1 cellular context compared by ENCODE assay signal in genomic region chr16:22374311-22375116, GRCh38.
A peak's percentile ranks its signal among the peaks of the same experiment; 100 is the strongest.
TF ChIP-seq lines count a peak whose summit lies in the region.

Gene CDR2, minus strand, starts transcription at chr16:22374619. Its CDS starts 310 bp downstream, at chr16:22374309.

TF ChIP-seq in GM12878, 131 proteins besides CTCF, POLR2A, EP300 and RAD21 (continued from another document):
- TF ChIP-seq SREBF2 (IDR thresholded peaks at IDR 0.05; ENCODE audit: low read length) = no peak
- TF ChIP-seq SPI1 (IDR thresholded peaks at IDR 0.05; ENCODE audit: borderline replicate concordance, insufficient read depth, low read depth, low read length) = no peak
- no peak for TF ChIP-seq YBX1 (IDR thresholded peaks at IDR 0.05)
- no peak for TF ChIP-seq BCLAF1 (IDR thresholded peaks at IDR 0.05)
- TF ChIP-seq ASH2L (IDR thresholded peaks at IDR 0.05; ENCODE audit: borderline replicate concordance, low read depth) = no peak
- no peak for TF ChIP-seq ATF2 (IDR thresholded peaks at IDR 0.05; ENCODE audit: low read length)
- TF ChIP-seq TCF3 (IDR thresholded peaks at IDR 0.05; ENCODE audit: borderline replicate concordance, insufficient read depth, low read depth, low read length) = 0 out of 2 replicates have a peak, but pooled peaks have one; percentile 44
- no peak for TF ChIP-seq WRNIP1 (IDR thresholded peaks at IDR 0.05; ENCODE audit: borderline replicate concordance, low read depth, low read length)
TF ChIP-seq in GM12878: peak in this region for 34.
